23 cellular contexts compared by ENCODE assay signal in genomic region chr13:61756031-61756430, GRCh38.
"Had no signal": no experiment of that assay in that cellular context is flagged by ENCODE, and none has a peak within 500 bp of the region (broad histone marks: within the 10 kb centered on the region; RNA-seq: fewer than 3 reads in every experiment).

No MANE protein-coding gene starts in this region.

- H3K27me3 ChIP-seq: stomach, suprapubic skin, testis, thyroid gland, tibial artery, tibial nerve, transverse colon, upper lobe of left lung, upper lobe of right lung, uterus, vagina had no signal

- H3K4me1 ChIP-seq: stomach, suprapubic skin, testis, thyroid gland, tibial artery, tibial nerve, transverse colon, upper lobe of left lung, upper lobe of right lung, uterus, vagina had no signal

- DNase-seq: stimulated activated CD4-positive, alpha-beta T cell treated with anti-CD3 and anti-CD28 coated beads, Interleukin-2, amount 100 ng/mL, for 48 hours; stimulated activated CD4-positive, alpha-beta T cell treated with anti-CD3 and anti-CD28 coated beads, Interleukin-4, amount 100 ng/mL, for 1 hour; stimulated activated CD4-positive, alpha-beta T cell treated with anti-CD3 and anti-CD28 coated beads, Interleukin-4, amount 100 ng/mL, for 24 hours; stimulated activated CD4-positive, alpha-beta T cell treated with anti-CD3 and anti-CD28 coated beads, Interleukin-4, amount 100 ng/mL, for 4 hours; stimulated activated CD8-positive, alpha-beta memory T cell treated with anti-CD3 and anti-CD28 coated beads, Interleukin-4, amount 100 ng/mL, for 48 hours; stimulated activated naive B cell treated with anti-CD40 and anti-IgM and Interleukin-4, amounts not matched to agents 10 μg/mL and 1 μg/mL and 100 μg/mL, for 72 hours; stimulated activated naive CD4-positive, alpha-beta T cell; stimulated activated naive CD4-positive, alpha-beta T cell treated with Interleukin-2 at 50 U/mL for 16 hours; stimulated activated naive CD8-positive, alpha-beta T cell treated with anti-CD3 and anti-CD28 coated beads, Interleukin-15, amount 100 ng/mL, for 72 hours; stimulated activated naive CD8-positive, alpha-beta T cell treated with anti-CD3 and anti-CD28 coated beads, Interleukin-15, Interleukin-2, amounts not matched to agents 100 U/mL and 50 U/mL, for 24 hours; stomach; substantia nigra; testis; thyroid gland; tibial artery; transverse colon; upper lobe of left lung; upper lobe of right lung; uterus had no signal

- H3K36me3 ChIP-seq: stomach, suprapubic skin, thoracic aorta, thyroid gland, tibial artery, tibial nerve, transverse colon, upper lobe of left lung, upper lobe of right lung, uterus, vagina had no signal

- H3K9me3 ChIP-seq: suprapubic skin, testis, thoracic aorta, thyroid gland, uterus, vagina had no signal

- H3K27ac ChIP-seq: stomach, suprapubic skin, testis, thoracic aorta, thyroid gland, tibial artery, tibial nerve, transverse colon, upper lobe of left lung, upper lobe of right lung, uterus, vagina had no signal

- H3K4me3 ChIP-seq: stomach, suprapubic skin, testis, thoracic aorta, thyroid gland, tibial artery, tibial nerve, transverse colon, upper lobe of left lung, upper lobe of right lung, uterus, vagina had no signal
